ENCODE assay signal across 10 cellular contexts in genomic region chr13:46593403-46593802, GRCh38.
DNase-seq lines count a peak whose midpoint lies in the region; ATAC-seq and TF ChIP-seq lines count a peak whose summit lies in the region.
"Had no signal": no experiment of that assay in that cellular context is flagged by ENCODE, and none has a peak within 500 bp of the region (broad histone marks: within the 10 kb centered on the region; RNA-seq: fewer than 3 reads in every experiment).

No MANE protein-coding gene starts in this region.

- H3K4me3 ChIP-seq in SU-DHL-6 (ENCODE audit: insufficient read depth, low read length, poor library complexity, severe bottlenecking), result no peak overlapping the region
- H3K4me3 ChIP-seq: gastroesophageal sphincter had no signal

- H3K9ac ChIP-seq in SU-DHL-6 (ENCODE audit: low read length), result no peak overlapping the region

- H3K9me2 ChIP-seq in SU-DHL-6 (replicated peaks; ENCODE audit: insufficient read depth, low read length), result no peaks in the 10 kb centered on the region

- H3F3A ChIP-seq in SU-DHL-6 (ENCODE audit: insufficient read depth), result peaks cover 46% of the 10 kb centered on the region

- peak; percentile 41 for ATAC-seq in GM21528 (IDR thresholded peaks at IDR 0.05; ENCODE audit: low FRiP score, unreplicated experiment)
- ATAC-seq: gastroesophageal sphincter had no signal

- peaks cover 12% of the 10 kb centered on the region; the same call in 1 of the 2 replicates for H4K20me1 ChIP-seq in SU-DHL-6 (ENCODE audit: low read depth, low read length)

- no peaks in the 10 kb centered on the region for H3K36me3 ChIP-seq in SU-DHL-6 (ENCODE audit: low read length)
- H3K36me3 ChIP-seq: gastroesophageal sphincter had no signal

- H3K79me2 ChIP-seq in SU-DHL-6 (ENCODE audit: insufficient read depth, low read length), result peaks cover 79% of the 10 kb centered on the region

- no peak for TF ChIP-seq CTCF in SU-DHL-6 (IDR thresholded peaks at IDR 0.05; ENCODE audit: insufficient read depth, low read length, poor library complexity, severe bottlenecking)

- H2AFZ ChIP-seq in SU-DHL-6 (ENCODE audit: low read depth, low read length, severe bottlenecking), result no peak overlapping the region

- H3K27ac ChIP-seq in SU-DHL-6 (ENCODE audit: low read depth, low read length), result no peak overlapping the region

- H3K4me2 ChIP-seq in SU-DHL-6 (ENCODE audit: low read depth, low read length, poor library complexity, severe bottlenecking), result peak overlapping the region; percentile 80

- H3K9me3 ChIP-seq in SU-DHL-6 (ENCODE audit: insufficient read depth, low read length), result no peaks in the 10 kb centered on the region
- H3K9me3 ChIP-seq: gastroesophageal sphincter had no signal

- peak; percentile 55 for DNase-seq in activated naive CD4-positive, alpha-beta T cell treated with anti-CD3 and anti-CD28 coated beads, Interleukin-2, amount 50 U/mL, for 16 hours
- peak; percentile 19 to 76 (median 59) for DNase-seq in stimulated activated naive CD4-positive, alpha-beta T cell (lab: John Stamatoyannopoulos, UW)
- DNase-seq in NCI-H1048 (lab: John Stamatoyannopoulos, UW) (no peak), middle frontal gyrus (ENCODE audit: extremely low spot score, low spot score) (no peak), GDM1 (lab: John Stamatoyannopoulos, UW) (no peak), OCI-M1 (lab: John Stamatoyannopoulos, UW) (no peak)
- DNase-seq: NCI-H1417 had no signal

- no peaks in the 10 kb centered on the region for H3K27me3 ChIP-seq in SU-DHL-6 (ENCODE audit: low read length)
- H3K27me3 ChIP-seq: gastroesophageal sphincter had no signal

Comparison
In these comparisons a context has a peak if more than half of its experiments do, and no peak if none do; other contexts are left out.
1. DNase-seq: peak in activated naive CD4-positive, alpha-beta T cell treated with anti-CD3 and anti-CD28 coated beads, Interleukin-2, amount 50 U/mL, for 16 hours (single experiment) and stimulated activated naive CD4-positive, alpha-beta T cell (6 of 6); none in NCI-H1048 (single experiment), middle frontal gyrus (single experiment), GDM1 (single experiment) and OCI-M1 (single experiment).